ENCODE assay signal across 8 cellular contexts in the genomic region with DNA sequence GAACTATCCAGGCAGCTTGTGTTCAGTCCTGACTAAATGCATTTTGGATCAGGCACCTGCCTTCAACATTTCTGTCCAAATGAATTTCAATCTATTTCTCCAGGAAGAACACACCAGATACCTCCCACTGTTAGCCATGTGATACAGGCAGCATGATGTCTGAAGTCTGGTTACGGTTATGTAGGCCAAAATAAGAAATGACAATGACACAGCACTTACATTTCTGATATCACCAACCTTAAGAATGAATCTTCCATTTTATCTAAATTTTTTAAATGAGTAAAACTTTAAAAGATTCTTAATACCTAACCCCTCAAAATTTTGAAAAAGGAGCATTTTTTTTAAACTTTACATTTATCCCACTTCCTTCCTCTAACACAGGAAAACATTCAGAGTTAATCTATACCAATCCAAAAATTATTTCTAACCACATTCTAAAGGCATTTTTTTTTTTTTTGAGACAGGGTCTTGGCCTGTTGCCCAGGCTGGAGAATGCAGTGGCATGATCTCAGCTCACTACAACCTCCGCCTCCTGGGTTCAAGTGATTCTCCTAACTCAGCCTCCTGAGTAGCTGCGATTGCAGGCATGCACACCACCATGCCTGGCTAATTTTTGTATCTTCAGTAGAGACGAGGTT. TPM values are rescaled to one million over a fixed set of nuclear protein-coding genes. Genes with fewer than 3 reads are reported as not detected.
A peak's percentile ranks its signal among the peaks of the same experiment; 100 is the strongest.
DNase-seq lines count a peak whose midpoint lies in the region; ATAC-seq and TF ChIP-seq lines count a peak whose summit lies in the region.

A gene with protein sequence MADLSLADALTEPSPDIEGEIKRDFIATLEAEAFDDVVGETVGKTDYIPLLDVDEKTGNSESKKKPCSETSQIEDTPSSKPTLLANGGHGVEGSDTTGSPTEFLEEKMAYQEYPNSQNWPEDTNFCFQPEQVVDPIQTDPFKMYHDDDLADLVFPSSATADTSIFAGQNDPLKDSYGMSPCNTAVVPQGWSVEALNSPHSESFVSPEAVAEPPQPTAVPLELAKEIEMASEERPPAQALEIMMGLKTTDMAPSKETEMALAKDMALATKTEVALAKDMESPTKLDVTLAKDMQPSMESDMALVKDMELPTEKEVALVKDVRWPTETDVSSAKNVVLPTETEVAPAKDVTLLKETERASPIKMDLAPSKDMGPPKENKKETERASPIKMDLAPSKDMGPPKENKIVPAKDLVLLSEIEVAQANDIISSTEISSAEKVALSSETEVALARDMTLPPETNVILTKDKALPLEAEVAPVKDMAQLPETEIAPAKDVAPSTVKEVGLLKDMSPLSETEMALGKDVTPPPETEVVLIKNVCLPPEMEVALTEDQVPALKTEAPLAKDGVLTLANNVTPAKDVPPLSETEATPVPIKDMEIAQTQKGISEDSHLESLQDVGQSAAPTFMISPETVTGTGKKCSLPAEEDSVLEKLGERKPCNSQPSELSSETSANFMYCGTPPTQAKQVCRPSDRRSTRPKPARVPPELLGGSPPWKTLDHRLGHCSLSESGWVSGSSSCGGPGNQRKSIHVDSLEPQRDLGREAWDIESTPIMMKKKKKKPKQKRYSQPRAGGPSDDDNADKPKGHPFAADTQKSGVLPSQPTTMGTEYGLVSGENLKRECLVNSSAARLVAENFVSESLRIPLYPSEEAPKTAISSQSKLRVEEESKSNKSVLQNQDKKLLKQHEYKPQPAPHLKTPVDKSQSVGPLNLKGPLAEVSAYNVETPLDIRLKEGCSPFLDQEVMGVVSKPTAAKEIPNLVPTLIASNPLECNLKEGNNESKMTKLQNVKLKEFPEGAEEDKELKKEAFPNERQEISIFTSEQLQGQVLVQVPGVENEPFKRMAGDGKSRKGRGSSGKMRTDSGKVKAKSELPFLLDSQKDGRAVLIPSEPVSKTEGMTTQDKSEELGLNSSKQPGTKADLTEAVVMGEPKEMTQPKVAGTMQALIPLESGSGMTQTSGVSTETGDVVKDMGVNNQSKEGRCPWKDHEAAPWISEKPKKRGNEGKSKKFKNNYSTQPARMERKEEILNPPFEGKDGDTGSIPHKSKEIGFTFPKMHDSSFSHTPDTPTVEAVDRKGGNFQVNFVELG (N-terminal part only) (minus strand): TSS at position 81 of the 638 bp plus-strand sequence. CDS start 17,556 bp downstream, outside the sequence.

- no peak for ATAC-seq in activated T-cell treated with anti-CD3 and anti-CD28 coated beads, Interleukin-2, amount 50 U/mL, for 72 hours (replicated peaks in 1 of 2)
- no peak for ATAC-seq in left lung
- ATAC-seq in GM18505 (IDR thresholded peaks at IDR 0.05; ENCODE audit: unreplicated experiment), result no peak

- H3K36me3 ChIP-seq in left lung (no peaks in the 10 kb centered on the region), thyroid gland (no peaks in the 10 kb centered on the region)

- CTCF ChIA-PET in MCF 10A (lab: Yijun Ruan, JAX), result no interaction called here

- BruUV-seq in MCF 10A (replicated peaks; lab: Mats Ljungman, UMichigan), result no TSS peak

- H3K27me3 ChIP-seq in left lung (no peaks in the 10 kb centered on the region), thyroid gland (no peaks in the 10 kb centered on the region)

- H3K4me3 ChIP-seq in left lung (no peak within 1 kb of the TSS), thyroid gland (replicated peaks in 1 of 3) (no peak within 1 kb of the TSS)

- H3K27ac ChIP-seq in left lung, result no peak within 1 kb of the TSS
- no peak within 1 kb of the TSS for H3K27ac ChIP-seq in thyroid gland

- H3K4me3 Mint-ChIP-seq in activated T-cell treated with anti-CD3 and anti-CD28 coated beads, Interleukin-2, amount 50 U/mL, for 72 hours, result no peak within 1 kb of the TSS
- no peak within 1 kb of the TSS for H3K4me3 Mint-ChIP-seq in MCF 10A (ENCODE audit: unreplicated experiment)

- H3K27ac Mint-ChIP-seq in activated T-cell treated with anti-CD3 and anti-CD28 coated beads, Interleukin-2, amount 50 U/mL, for 72 hours, result peak within 1 kb of the TSS; percentile 69
- H3K27ac Mint-ChIP-seq in MCF 10A (ENCODE audit: low read depth, unreplicated experiment), result peak within 1 kb of the TSS; percentile 59

- TF ChIP-seq POLR2A in thyroid gland (IDR thresholded peaks at IDR 0.05), result no peak
- no peak for TF ChIP-seq POLR2A in GM18505 (IDR thresholded peaks at IDR 0.05; ENCODE audit: borderline replicate concordance, extremely low read depth, insufficient read depth, insufficient read length)

- no peak for DNase-seq in activated T-cell treated with anti-CD3 and anti-CD28 coated beads, Interleukin-2, amount 50 U/mL, for 72 hours
- no peak for DNase-seq in activated T-cell treated with anti-CD3 and anti-CD28 coated beads, Interleukin-2, amount 50 U/mL, for 48 hours
- DNase-seq in MCF 10A (ENCODE audit: unreplicated experiment), result no peak
- no peak for DNase-seq in left lung
- DNase-seq in thyroid gland, result no peak
- no peak for DNase-seq in NCI-H2227 (lab: John Stamatoyannopoulos, UW; ENCODE audit: unreplicated experiment)
- DNase-seq in HPDE6-E6E7 (ENCODE audit: extremely low spot score), result no peak

- TF ChIP-seq CTCF in MCF 10A (IDR thresholded peaks at IDR 0.05; ENCODE audit: unreplicated experiment) (no peak), left lung (IDR thresholded peaks at IDR 0.05) (no peak), thyroid gland (IDR thresholded peaks at IDR 0.05) (no peak)

- H3K4me1 Mint-ChIP-seq in activated T-cell treated with anti-CD3 and anti-CD28 coated beads, Interleukin-2, amount 50 U/mL, for 72 hours (ENCODE audit: low read depth), result peaks cover 46% of the 10 kb centered on the region
- peaks cover 40% of the 10 kb centered on the region for H3K4me1 Mint-ChIP-seq in MCF 10A (ENCODE audit: insufficient read depth, unreplicated experiment)

- POLR2A ChIA-PET in MCF 10A (lab: Yijun Ruan, JAX), result interaction anchor here (0.7 kb wide), 1 partner anchor 121 kb away, joined by 3 read pairs; no protein-coding TSS in a partner anchor

- intact Hi-C loops in MCF 10A (cut with micrococcal nuclease) (loop anchor here (10.0 kb wide), 1 partner anchor 68 kb away; no protein-coding TSS in a partner anchor), left lung (cut with DNase I) (no loop called here), thyroid gland (cut with DNase I) (no loop called here)

- H3K36me3 Mint-ChIP-seq in activated T-cell treated with anti-CD3 and anti-CD28 coated beads, Interleukin-2, amount 50 U/mL, for 72 hours (ENCODE audit: insufficient read depth in 2 of 2), result no peaks in the 10 kb centered on the region
- H3K36me3 Mint-ChIP-seq in MCF 10A (ENCODE audit: insufficient read depth, unreplicated experiment), result no peaks in the 10 kb centered on the region

- no peaks in the 10 kb centered on the region for H3K9me3 ChIP-seq in left lung
- H3K9me3 ChIP-seq in thyroid gland, result no peaks in the 10 kb centered on the region

- WGBS in thyroid gland, 2 donors, result 66 to 68% methylated on average over 4 of the region's 4 CpGs

- no peaks in the 10 kb centered on the region for H3K27me3 Mint-ChIP-seq in activated T-cell treated with anti-CD3 and anti-CD28 coated beads, Interleukin-2, amount 50 U/mL, for 72 hours (ENCODE audit: low read depth)
- H3K27me3 Mint-ChIP-seq in MCF 10A (ENCODE audit: insufficient read depth, unreplicated experiment), result no peaks in the 10 kb centered on the region

- H3K9me3 Mint-ChIP-seq in activated T-cell treated with anti-CD3 and anti-CD28 coated beads, Interleukin-2, amount 50 U/mL, for 72 hours, result no peaks in the 10 kb centered on the region
- no peaks in the 10 kb centered on the region for H3K9me3 Mint-ChIP-seq in MCF 10A (ENCODE audit: unreplicated experiment)

- H3K4me1 ChIP-seq in left lung (peaks cover 27 to 57% of the 10 kb centered on the region in 2 donors), thyroid gland (peaks cover 10 to 20% of the 10 kb centered on the region in 2 donors)

RNA-seq across cellular contexts. Expression of the gene that starts here (rescaled TPM):
- total RNA-seq in activated T-cell treated with anti-CD3 and anti-CD28 coated beads, Interleukin-2, amount 50 U/mL, for 72 hours, result 100 to 1,000 TPM; 135 to 149 TPM
- total RNA-seq in MCF 10A (2022), result 217 and 260 TPM in 2 replicates
- 100 to 1,000 TPM; 202 to 216 TPM for total RNA-seq in left lung
- total RNA-seq in thyroid gland, result 100 to 1,000 TPM in 1 of 4 donors, 10 to 100 TPM in 3; 75.5 to 103 (median 88.0) TPM
